In the genomic region with DNA sequence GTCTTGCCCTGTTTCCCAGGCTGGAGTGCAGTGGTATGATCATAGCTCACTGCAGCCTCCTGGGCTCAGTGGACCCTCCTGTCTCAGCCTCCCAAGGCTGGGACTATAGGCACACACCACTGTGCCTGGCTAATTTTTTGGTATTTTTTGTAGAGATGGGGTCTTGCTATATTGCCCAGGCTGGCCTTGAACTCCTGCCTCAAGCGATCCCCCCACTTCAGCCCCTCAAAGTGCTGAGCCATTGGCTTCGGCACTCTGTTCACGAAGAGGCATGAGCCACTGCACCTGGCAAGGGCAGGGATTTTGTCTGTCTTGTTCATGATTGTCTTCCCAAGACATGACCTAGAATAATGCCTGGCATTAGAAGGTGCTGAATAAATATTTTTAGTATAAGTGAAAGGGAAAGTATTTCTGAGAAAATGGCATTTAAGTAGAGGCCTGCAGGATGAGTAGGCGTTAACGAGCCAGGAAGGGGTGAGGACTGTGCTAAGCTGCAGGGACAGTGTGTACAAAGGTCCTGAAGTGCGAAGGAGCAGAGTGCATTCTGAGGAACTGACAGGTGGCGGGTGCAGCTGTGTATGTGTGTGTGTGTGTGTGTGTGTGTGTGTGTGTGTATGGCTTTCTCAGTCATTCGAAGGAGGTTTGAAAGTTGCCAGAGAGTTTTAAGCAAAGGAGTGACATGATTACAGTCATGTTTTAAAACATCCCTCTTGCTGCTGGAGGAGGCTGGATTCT, we compare ENCODE assay signal across 10 cellular contexts. TPM values are rescaled to one million over a fixed set of nuclear protein-coding genes. Genes with fewer than 3 reads are reported as not detected.
A peak's percentile ranks its signal among the peaks of the same experiment; 100 is the strongest.
DNase-seq lines count a peak whose midpoint lies in the region; ATAC-seq, FAIRE-seq and TF ChIP-seq lines count a peak whose summit lies in the region.
"Had no signal": no experiment of that assay in that cellular context is flagged by ENCODE, and none has a peak within 500 bp of the region (broad histone marks: within the 10 kb centered on the region; RNA-seq: fewer than 3 reads in every experiment).

No MANE protein-coding gene starts in this region.

- WGBS in pancreas, 2 donors: 35 to 42% methylated on average over 8 of the region's 8 CpGs

- peak; percentile 43 for ATAC-seq in GM18867 (IDR thresholded peaks at IDR 0.05; ENCODE audit: unreplicated experiment)
- ATAC-seq in pancreas: peak; percentile 42 to 78 (median 74)
- ATAC-seq in GM21390 (IDR thresholded peaks at IDR 0.05; ENCODE audit: unreplicated experiment): no peak
- no peak for ATAC-seq in HG03175 (IDR thresholded peaks at IDR 0.05; ENCODE audit: unreplicated experiment)

- H3K36me3 ChIP-seq in duodenal mucosa (ENCODE audit: control insufficient read depth in 1 of 2, insufficient read depth in 2 of 2, low read length in 2 of 2) (no peaks in the 10 kb centered on the region), pancreas (no peaks in the 10 kb centered on the region)
- H3K36me3 ChIP-seq: adrenal gland had no signal

- intact Hi-C loops in pancreas (cut with DNase I): no loop called here

- no peaks in the 10 kb centered on the region for H3K27me3 ChIP-seq in duodenal mucosa (ENCODE audit: control insufficient read depth in 1 of 2, insufficient read depth in 2 of 2, low read length in 2 of 2)
- no peaks in the 10 kb centered on the region for H3K27me3 ChIP-seq in pancreas
- H3K27me3 ChIP-seq: adrenal gland had no signal

- H3K4me3 ChIP-seq in duodenal mucosa (ENCODE audit: low read depth in 1 of 2, low read length in 2 of 2) (peak overlapping the region in 1 of 2 donors; percentile 8), pancreas (no peak overlapping the region)
- H3K4me3 ChIP-seq: adrenal gland had no signal

- no peak for FAIRE-seq in pancreas (lab: Jason Lieb, UNC)
- FAIRE-seq: TTC549 had no signal

- DNase-seq in NCI-H2171 (lab: John Stamatoyannopoulos, UW) (peak; percentile 43), pancreas (peak in 3 of 6 donors; percentile 55 to 69 (median 55)), NCI-H2081 treated with DMSO at 0.1 percent for 48 hours (lab: John Stamatoyannopoulos, UW) (no peak)
- DNase-seq: adrenal gland had no signal

- H3K9me3 ChIP-seq in duodenal mucosa (ENCODE audit: control insufficient read depth in 1 of 2, low read length in 2 of 2): no peaks in the 10 kb centered on the region
- H3K9me3 ChIP-seq in pancreas: no peaks in the 10 kb centered on the region
- H3K9me3 ChIP-seq: adrenal gland had no signal

- no peak for TF ChIP-seq CTCF in pancreas (IDR thresholded peaks at IDR 0.05)

- peak overlapping the region in 1 of 2 donors; percentile 25 for H3K9ac ChIP-seq in duodenal mucosa (ENCODE audit: low read depth in 1 of 2, low read length in 2 of 2)
- H3K9ac ChIP-seq: KMS-11 had no signal

- H3K4me1 ChIP-seq in duodenal mucosa (ENCODE audit: control insufficient read depth in 1 of 2, insufficient read depth in 2 of 2, low read length in 2 of 2) (peaks cover 46 to 60% of the 10 kb centered on the region in 2 donors), pancreas (peaks cover 9 to 19% (median 11%) of the 10 kb centered on the region in 3 donors)
- H3K4me1 ChIP-seq: adrenal gland had no signal

- H3K27ac ChIP-seq in duodenal mucosa (ENCODE audit: low read depth, low read length) (peak overlapping the region; percentile 79), pancreas (peak overlapping the region in 2 of 4 donors; percentile 1 to 27)
- H3K27ac ChIP-seq: adrenal gland, KMS-11 had no signal

RNA-seq across cellular contexts. Expression of a gene that starts 43.0 kb away (rescaled TPM):
- total RNA-seq in pancreas: 100 to 1,000 TPM in 1 of 6 donors, 10 to 100 TPM in 5; 55.2 to 127 (median 90.0) TPM
- polyA plus RNA-seq in pancreas: 100 to 1,000 TPM; 158 to 206 TPM

Comparison
In these comparisons a context has a peak if more than half of its experiments do, and no peak if none do; other contexts are left out.
1. ATAC-seq: peak in GM18867 (single experiment) and pancreas (4 of 4); none in GM21390 (single experiment) and HG03175 (single experiment).